ENCODE assay signal across 24 cellular contexts in the genomic region with DNA sequence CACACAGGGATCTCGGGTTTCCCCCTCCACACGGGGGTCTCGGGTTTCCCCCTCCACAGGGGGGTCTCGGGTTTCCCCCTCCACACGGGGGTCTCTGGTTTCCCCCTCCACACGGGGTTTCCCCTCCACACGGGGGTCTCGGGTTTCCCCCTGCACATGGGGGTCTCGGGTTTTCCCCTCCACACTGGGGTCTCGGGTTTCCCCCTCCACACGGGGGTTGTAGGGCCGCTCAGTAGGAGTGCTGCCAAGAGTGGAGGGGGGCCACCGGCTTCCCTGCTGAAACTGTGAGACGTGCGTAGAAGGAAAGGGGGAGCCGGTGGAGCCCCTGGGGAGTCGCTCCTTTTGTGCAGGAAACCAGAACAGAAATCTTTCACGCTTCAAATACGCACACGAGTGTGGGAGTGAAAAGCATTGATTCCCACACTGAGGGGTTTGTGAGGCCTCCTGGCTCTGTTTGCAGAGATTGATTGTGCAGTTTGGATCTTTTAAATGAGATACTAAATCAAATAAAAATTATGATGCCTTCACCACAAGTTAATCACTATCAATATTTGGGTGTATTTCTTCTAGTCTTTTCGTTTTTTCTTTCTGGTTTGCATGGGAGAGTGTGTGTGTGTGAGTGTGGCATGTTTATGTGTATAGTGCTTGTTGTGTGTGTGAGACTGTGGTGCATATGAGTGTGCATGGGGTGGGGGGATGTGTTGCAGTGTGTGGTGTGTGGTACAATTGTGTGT. TPM values are rescaled to one million over a fixed set of nuclear protein-coding genes. Genes with fewer than 3 reads are reported as not detected.
DNase-seq lines count a peak whose midpoint lies in the region; ATAC-seq, FAIRE-seq and TF ChIP-seq lines count a peak whose summit lies in the region.
"Had no signal": no experiment of that assay in that cellular context is flagged by ENCODE, and none has a peak within 500 bp of the region (broad histone marks: within the 10 kb centered on the region; RNA-seq: fewer than 3 reads in every experiment).

No MANE protein-coding gene starts in this region.

- FAIRE-seq in GM12892 (lab: Jason Lieb, UNC): no peak
- FAIRE-seq in K562 (lab: Jason Lieb, UNC): no peak
- FAIRE-seq: colon had no signal

- H4K20me1 ChIP-seq in K562 (replicated peaks; ENCODE audit: control insufficient read depth, insufficient read depth, low read length) (peaks cover 12% of the 10 kb centered on the region; the same call in 1 of the 2 replicates), GM23248 (ENCODE audit: insufficient read depth) (no peaks in the 10 kb centered on the region)

- H3K27ac Mint-ChIP-seq in stimulated activated memory B cell treated with anti-CD40 and anti-IgM and Interleukin-4, amounts not matched to agents 10 μg/mL and 1 μg/mL and 100 μg/mL, for 72 hours: no peak overlapping the region
- H3K27ac Mint-ChIP-seq: activated CD4-positive, alpha-beta T cell treated with anti-CD3 and anti-CD28 coated beads, Interleukin-2, amount 10 ng/mL, durations not matched to agents 7 days and 5 days; natural killer cell treated with Interleukin-12 subunit alpha and Interleukin-12 subunit beta and Interleukin-15 and Interleukin-18, amount 100 ng/mL, for 72 hours; T-cell had no signal

- H3K9me2 ChIP-seq in GM23248 (ENCODE audit: insufficient read depth): no peaks in the 10 kb centered on the region

- no peaks in the 10 kb centered on the region for H3K27me3 Mint-ChIP-seq in stimulated activated memory B cell treated with anti-CD40 and anti-IgM and Interleukin-4, amounts not matched to agents 10 μg/mL and 1 μg/mL and 100 μg/mL, for 72 hours
- H3K27me3 Mint-ChIP-seq: activated CD4-positive, alpha-beta T cell treated with anti-CD3 and anti-CD28 coated beads, Interleukin-2, amount 10 ng/mL, durations not matched to agents 7 days and 5 days; effector memory CD8-positive, alpha-beta T cell; natural killer cell treated with Interleukin-12 subunit alpha and Interleukin-12 subunit beta and Interleukin-15 and Interleukin-18, amount 100 ng/mL, for 72 hours; T-cell had no signal

- CTCF ChIA-PET in K562 (lab: Yijun Ruan, JAX; ENCODE audit: low intra/inter-chr PET ratio): interaction anchor here (0.6 kb wide), 1 partner anchor 1099 kb away, joined by 3 read pairs; no protein-coding TSS in a partner anchor

- in situ Hi-C loops in K562 (cut with MboI) (no loop called here), GM23248 (cut with MboI) (no loop called here)

- no peaks in the 10 kb centered on the region for H3F3A ChIP-seq in GM23248 (ENCODE audit: insufficient read depth)

- DNase-seq in GM12892 (ENCODE audit: insufficient read length): peak; percentile 41
- no peak for DNase-seq in K562 (ENCODE audit: extremely low read depth in 1 of 4, low spot score in 3 of 4)
- no peak for DNase-seq in GM23248
- DNase-seq in OCI-M1 (lab: John Stamatoyannopoulos, UW): no peak
- DNase-seq: activated effector memory CD4-positive, alpha-beta T cell treated with Interleukin-2 at 50 U/mL for 16 hours; AML-193; brain microvascular endothelial cell; esophagus squamous epithelium; NCI-H1436 treated with DMSO at 0.1 percent for 48 hours; PC-9; SIG-M5; stimulated activated CD4-positive, alpha-beta T cell treated with anti-CD3 and anti-CD28 coated beads, Interleukin-4, amount 100 ng/mL, for 24 hours had no signal

- no peak for TF ChIP-seq CTCF in K562 (IDR thresholded peaks at IDR 0.05 in 2 of 3, conservative IDR thresholded peaks at IDR 0.05 in 1 of 3; ENCODE audit: insufficient read depth in 2 of 3, low read depth in 1 of 3, low read length in 3 of 3)

- peaks cover 18% of the 10 kb centered on the region for H3K36me3 Mint-ChIP-seq in stimulated activated memory B cell treated with anti-CD40 and anti-IgM and Interleukin-4, amounts not matched to agents 10 μg/mL and 1 μg/mL and 100 μg/mL, for 72 hours

- TF ChIP-seq POLR2A in GM12892 (IDR thresholded peaks at IDR 0.05; ENCODE audit: low read depth, low read length) (0 out of 2 replicates have a peak, but pooled peaks have one; percentile 14), K562 (conservative IDR thresholded peaks at IDR 0.05) (no peak)

- H3K4me2 ChIP-seq in K562 (ENCODE audit: insufficient read depth, low read length) (no peak overlapping the region), GM23248 (ENCODE audit: unreplicated experiment) (no peak overlapping the region)
- H3K4me2 ChIP-seq: PC-9 had no signal

- peaks cover 15% of the 10 kb centered on the region for H3K4me1 Mint-ChIP-seq in stimulated activated memory B cell treated with anti-CD40 and anti-IgM and Interleukin-4, amounts not matched to agents 10 μg/mL and 1 μg/mL and 100 μg/mL, for 72 hours

- TF ChIP-seq RAD21 in K562 (CRISPR knock-in tag; conservative IDR thresholded peaks at IDR 0.05 in 1 of 2, IDR thresholded peaks at IDR 0.05 in 1 of 2): no peak

- H3K9me1 ChIP-seq in K562 (ENCODE audit: control insufficient read depth, insufficient read depth, low read length): peaks cover 11% of the 10 kb centered on the region

- H2AFZ ChIP-seq in K562 (ENCODE audit: low read depth, low read length) (no peak overlapping the region), GM23248 (no peak overlapping the region)
- H2AFZ ChIP-seq: PC-9 had no signal

- H3K36me3 ChIP-seq in K562 (ENCODE audit: control insufficient read depth, insufficient read depth, low read length): peaks cover 32% of the 10 kb centered on the region; the same call in 2 of the 3 replicates
- no peaks in the 10 kb centered on the region for H3K36me3 ChIP-seq in GM23248 (ENCODE audit: low read depth)
- H3K36me3 ChIP-seq: brain microvascular endothelial cell had no signal

- 88% methylated on average over 13 of the region's 21 CpGs for WGBS in K562 (ENCODE audit: insufficient coverage, low coverage, missing lambda C conversion rate)
- WGBS in GM23248 (ENCODE audit: low coverage in 1 of 2, low lambda C conversion rate in 2 of 2, missing lambda C conversion rate in 2 of 2), 2 experiments: 60 to 76% methylated on average over 13 to 21 of the region's 21 CpGs

- POLR2A ChIA-PET in K562 (lab: Yijun Ruan, JAX): no interaction called here

- H3K4me3 Mint-ChIP-seq in stimulated activated memory B cell treated with anti-CD40 and anti-IgM and Interleukin-4, amounts not matched to agents 10 μg/mL and 1 μg/mL and 100 μg/mL, for 72 hours: no peak overlapping the region
- H3K4me3 Mint-ChIP-seq: activated CD4-positive, alpha-beta T cell treated with anti-CD3 and anti-CD28 coated beads, Interleukin-2, amount 10 ng/mL, durations not matched to agents 7 days and 5 days; effector memory CD8-positive, alpha-beta T cell; mesothelial cell of epicardium; natural killer cell treated with Interleukin-12 subunit alpha and Interleukin-12 subunit beta and Interleukin-15 and Interleukin-18, amount 100 ng/mL, for 72 hours; T-cell had no signal

- no peaks in the 10 kb centered on the region for H3K9me3 Mint-ChIP-seq in stimulated activated memory B cell treated with anti-CD40 and anti-IgM and Interleukin-4, amounts not matched to agents 10 μg/mL and 1 μg/mL and 100 μg/mL, for 72 hours
- H3K9me3 Mint-ChIP-seq: activated CD4-positive, alpha-beta T cell treated with anti-CD3 and anti-CD28 coated beads, Interleukin-2, amount 10 ng/mL, durations not matched to agents 7 days and 5 days; effector memory CD8-positive, alpha-beta T cell; natural killer cell treated with Interleukin-12 subunit alpha and Interleukin-12 subunit beta and Interleukin-15 and Interleukin-18, amount 100 ng/mL, for 72 hours; T-cell had no signal

- TF ChIP-seq EP300 in K562 (IDR thresholded peaks at IDR 0.05; ENCODE audit: low read length): no peak

- H3K9ac ChIP-seq in K562 (ENCODE audit: insufficient read depth in 1 of 2, low read depth in 2 of 2, low read length in 2 of 2) (no peak overlapping the region), GM23248 (no peak overlapping the region)

- H3K27me3 ChIP-seq in K562 (ENCODE audit: control insufficient read depth in 2 of 2, insufficient read depth in 2 of 2, low read length in 2 of 2) (no peaks in the 10 kb centered on the region), GM23248 (replicated peaks; ENCODE audit: insufficient read depth) (no peaks in the 10 kb centered on the region)
- H3K27me3 ChIP-seq: brain microvascular endothelial cell, esophagus squamous epithelium, upper lobe of left lung had no signal

- H3K27ac ChIP-seq in K562 (ENCODE audit: extremely low read depth, low read depth, low read length) (no peak overlapping the region), GM23248 (no peak overlapping the region)
- H3K27ac ChIP-seq: brain microvascular endothelial cell, esophagus squamous epithelium, PC-9, psoas muscle, skin epidermis, upper lobe of left lung had no signal

- BruUV-seq in K562 (replicated peaks; lab: Mats Ljungman, UMichigan): no TSS peak

- H3K4me3 ChIP-seq in K562 (no peak overlapping the region), GM23248 (no peak overlapping the region)
- H3K4me3 ChIP-seq: esophagus squamous epithelium, PC-9, psoas muscle, skin epidermis, upper lobe of left lung had no signal

- H3K9me3 ChIP-seq in K562 (replicated peaks; ENCODE audit: control insufficient read depth, insufficient read depth, low read depth, low read length): no peaks in the 10 kb centered on the region; the same call in 1 of the 2 replicates
- no peaks in the 10 kb centered on the region for H3K9me3 ChIP-seq in GM23248 (ENCODE audit: low read depth)
- H3K9me3 ChIP-seq: esophagus squamous epithelium, psoas muscle, upper lobe of left lung had no signal

- intact Hi-C loops in K562 (cut with micrococcal nuclease): no loop called here

- H3K79me2 ChIP-seq in K562 (ENCODE audit: control insufficient read depth, insufficient read depth, low read length): peaks cover 9% of the 10 kb centered on the region; the same call in 1 of the 3 replicates
- no peaks in the 10 kb centered on the region for H3K79me2 ChIP-seq in GM23248 (ENCODE audit: insufficient read depth)

- ATAC-seq in HG03095 (IDR thresholded peaks at IDR 0.05; ENCODE audit: unreplicated experiment) (peak; percentile 47), K562 (no peak), HG03469 (IDR thresholded peaks at IDR 0.05; ENCODE audit: unreplicated experiment) (no peak)
- peak; percentile 74 for ATAC-seq in stimulated activated memory B cell treated with anti-CD40 and anti-IgM and Interleukin-4, amounts not matched to agents 10 μg/mL and 1 μg/mL and 100 μg/mL, for 72 hours
- ATAC-seq: psoas muscle had no signal

- peaks cover 0 to 40% of the 10 kb centered on the region in 2 experiments; a peak in 2 of 5 replicates for H3K4me1 ChIP-seq in K562 (replicated peaks in 1 of 2; ENCODE audit: control insufficient read depth in 2 of 2, insufficient read depth in 2 of 2, low read length in 2 of 2)
- H3K4me1 ChIP-seq in GM23248 (ENCODE audit: insufficient read depth): no peaks in the 10 kb centered on the region

RNA-seq across cellular contexts. Expression of gene TRAPPC10, which starts 54.3 kb away (rescaled TPM):
- 24.6 TPM for polyA plus RNA-seq in GM12892 (2012; ENCODE audit: missing spikeins)
- 206 and 248 TPM in 2 replicates for total RNA-seq in K562 (2011; cell fraction: chromatin; rRNA removed; ENCODE audit: low replicate concordance)
- total RNA-seq in K562 (2011; cell fraction: nucleolus; rRNA removed): 84.7 and 101 TPM in 2 replicates
- total RNA-seq in K562 (2011; cell fraction: nucleoplasm; rRNA removed): 136 and 156 TPM in 2 replicates
- total RNA-seq in K562 (2014; rRNA removed) (18.6 and 26.0 TPM in 2 replicates), K562 (2014; rRNA removed; fragmentation: Illumina TruSeq; extraction: Trizol) (31.0 and 32.8 TPM in 2 replicates), K562 (2015; rRNA removed; fragmentation: Illumina TruSeq; extraction: Trizol) (27.3 and 30.0 TPM in 2 replicates), K562 (2021) (33.8 and 40.5 TPM in 2 replicates)
- polyA plus RNA-seq in K562 (2011; rRNA removed) (24.3 and 25.4 TPM in 2 replicates), K562 (2014; fragmentation: Illumina TruSeq; extraction: Trizol) (27.5 and 28.9 TPM in 2 replicates), K562 (2014; fragmentation: Nextera tagmentation; extraction: Ambion mirVana) (1 to 10 TPM; 1.1 to 1.3 TPM), K562 (2014; rRNA removed) (20.4 and 21.5 TPM in 2 replicates), GM23248 (2016; fragmentation: Nextera tagmentation; extraction: Ambion mirVana) (9.9 and 10.3 TPM in 2 replicates)
- 15.0 and 18.0 TPM in 2 replicates for polyA plus RNA-seq in K562 (2011; cell fraction: cytosol; rRNA removed)
- polyA plus RNA-seq in K562 (2011; cell fraction: nucleus; rRNA removed): 90.3 and 102 TPM in 2 replicates
- polyA plus RNA-seq in K562 (2012): 22.2 and 26.6 TPM in 2 replicates
- polyA minus RNA-seq in K562 (2011; rRNA and poly(A)+ RNA removed): 31.9 and 33.4 TPM in 2 replicates
- polyA minus RNA-seq in K562 (2011; cell fraction: cytosol; rRNA and poly(A)+ RNA removed): 13.8 and 16.4 TPM in 2 replicates
- 27.6 and 38.5 TPM in 2 replicates for polyA minus RNA-seq in K562 (2011; cell fraction: nucleus; rRNA and poly(A)+ RNA removed)
- 21.0 and 23.1 TPM in 2 replicates for total RNA-seq in GM23248 (2014; rRNA removed; shearing (Covaris generic))

Comparison
In these comparisons a context has a peak if more than half of its experiments do, and no peak if none do; other contexts are left out.
1. ATAC-seq: peak in HG03095 (single experiment) and stimulated activated memory B cell treated with anti-CD40 and anti-IgM and Interleukin-4, amounts not matched to agents 10 μg/mL and 1 μg/mL and 100 μg/mL, for 72 hours (single experiment); none in K562 (single experiment) and HG03469 (single experiment).